ENCODE assay signal across 1 cellular context in genomic region chr19:1354496-1355257, GRCh38.
TF ChIP-seq lines count a peak whose summit lies in the region.

No MANE protein-coding gene starts in this region.

TF ChIP-seq in HepG2, 621 proteins besides CTCF, POLR2A, EP300 and RAD21 (continued from another document and continues in another):
- TF ChIP-seq ZNF691 (CRISPR knock-in tag; IDR thresholded peaks at IDR 0.05; ENCODE audit: borderline replicate concordance, low read depth): no peak
- peak; percentile 59; the same call in 1 of the 2 replicates for TF ChIP-seq ZNF232 (CRISPR knock-in tag; IDR thresholded peaks at IDR 0.05; ENCODE audit: borderline replicate concordance)
- TF ChIP-seq ISX (CRISPR knock-in tag; conservative IDR thresholded peaks at IDR 0.05): 0 out of 2 replicates have a peak, but pooled peaks have one; percentile 63
- TF ChIP-seq ARID3A (IDR thresholded peaks at IDR 0.05; ENCODE audit: low read depth, low read length): no peak
- TF ChIP-seq ELK4 (CRISPR knock-in tag; IDR thresholded peaks at IDR 0.05; ENCODE audit: borderline replicate concordance): peak; percentile 72; the same call in 1 of the 2 replicates
- peak; percentile 27; the same call in 1 of the 2 replicates for TF ChIP-seq UBTF (CRISPR knock-in tag; IDR thresholded peaks at IDR 0.05)
- TF ChIP-seq FOXP4 (CRISPR knock-in tag; IDR thresholded peaks at IDR 0.05): 0 out of 2 replicates have a peak, but pooled peaks have one; percentile 41
- no peak for TF ChIP-seq DPF2 (CRISPR knock-in tag; IDR thresholded peaks at IDR 0.05; ENCODE audit: borderline replicate concordance, low read depth)
- peak; percentile 27; the same call in 1 of the 2 replicates for TF ChIP-seq KMT2B (CRISPR knock-in tag; IDR thresholded peaks at IDR 0.05)
- TF ChIP-seq SAP130 (CRISPR knock-in tag; IDR thresholded peaks at IDR 0.05; ENCODE audit: low read depth): peak; percentile 69
- TF ChIP-seq THYN1 (CRISPR knock-in tag; IDR thresholded peaks at IDR 0.05; ENCODE audit: borderline replicate concordance, low read depth): no peak
- TF ChIP-seq ZFP36L1 (CRISPR knock-in tag; IDR thresholded peaks at IDR 0.05): peak; percentile 26; the same call in 1 of the 2 replicates
- peak; percentile 61; the same call in 1 of the 2 replicates for TF ChIP-seq KMT2A (CRISPR knock-in tag; IDR thresholded peaks at IDR 0.05)
- TF ChIP-seq POGK (CRISPR knock-in tag; conservative IDR thresholded peaks at IDR 0.05): 0 out of 2 replicates have a peak, but pooled peaks have one; percentile 32
- peak; percentile 69; the same call in 1 of the 2 replicates for TF ChIP-seq ZSCAN20 (CRISPR knock-in tag; IDR thresholded peaks at IDR 0.05; ENCODE audit: borderline replicate concordance)
- no peak for TF ChIP-seq HNF4A (CRISPR knock-in tag; IDR thresholded peaks at IDR 0.05)
- TF ChIP-seq ZNF883 (CRISPR knock-in tag; IDR thresholded peaks at IDR 0.05; ENCODE audit: not compliant biosample characterization): peak; percentile 62
- TF ChIP-seq CSRNP1 (CRISPR knock-in tag; IDR thresholded peaks at IDR 0.05): 0 out of 2 replicates have a peak, but pooled peaks have one; percentile 39
- no peak for TF ChIP-seq ZNF678 (CRISPR knock-in tag; IDR thresholded peaks at IDR 0.05)
- TF ChIP-seq BRF2 (CRISPR knock-in tag; IDR thresholded peaks at IDR 0.05): no peak
- peak; percentile 78 for TF ChIP-seq ZBTB38 (CRISPR knock-in tag; IDR thresholded peaks at IDR 0.05)
- peak; percentile 59; the same call in 1 of the 2 replicates for TF ChIP-seq ZNF574 (CRISPR knock-in tag; IDR thresholded peaks at IDR 0.05)
- peak; percentile 45 for TF ChIP-seq ASH2L (IDR thresholded peaks at IDR 0.05; ENCODE audit: insufficient read length, low read depth, low read length)
- TF ChIP-seq ZNF367 (CRISPR knock-in tag; IDR thresholded peaks at IDR 0.05; ENCODE audit: borderline replicate concordance): no peak
- 0 out of 2 replicates have a peak, but pooled peaks have one; percentile 45 for TF ChIP-seq ISL2 (CRISPR knock-in tag; IDR thresholded peaks at IDR 0.05)
- no peak for TF ChIP-seq MED8 (CRISPR knock-in tag; IDR thresholded peaks at IDR 0.05; ENCODE audit: insufficient replicate concordance)
- 0 out of 2 replicates have a peak, but pooled peaks have one; percentile 89 for TF ChIP-seq ZNF766 (CRISPR knock-in tag; IDR thresholded peaks at IDR 0.05; ENCODE audit: borderline replicate concordance)
- 0 out of 2 replicates have a peak, but pooled peaks have one; percentile 23 for TF ChIP-seq NR2C2 (CRISPR knock-in tag; IDR thresholded peaks at IDR 0.05; ENCODE audit: borderline replicate concordance)
- TF ChIP-seq ZNF776 (CRISPR knock-in tag; IDR thresholded peaks at IDR 0.05): no peak
- peak; percentile 86 for TF ChIP-seq GABPB1 (CRISPR knock-in tag; IDR thresholded peaks at IDR 0.05)
- TF ChIP-seq ZBTB20 (CRISPR knock-in tag; IDR thresholded peaks at IDR 0.05; ENCODE audit: borderline replicate concordance, low read depth): no peak
- TF ChIP-seq FOXK1 (CRISPR knock-in tag; IDR thresholded peaks at IDR 0.05; ENCODE audit: borderline replicate concordance, low read depth): peak; percentile 24; the same call in 1 of the 2 replicates
- no peak for TF ChIP-seq AGO1 (IDR thresholded peaks at IDR 0.05; ENCODE audit: low read depth, low read length, poor library complexity, severe bottlenecking)
- TF ChIP-seq PPARG (CRISPR knock-in tag; conservative IDR thresholded peaks at IDR 0.05): 0 out of 2 replicates have a peak, but pooled peaks have one; percentile 10
- TF ChIP-seq KDM2A (CRISPR knock-in tag; IDR thresholded peaks at IDR 0.05; ENCODE audit: borderline replicate concordance, low read depth): no peak
- TF ChIP-seq ATM (IDR thresholded peaks at IDR 0.05; ENCODE audit: borderline replicate concordance): no peak
- peak; percentile 20; the same call in 1 of the 2 replicates for TF ChIP-seq SIN3A (IDR thresholded peaks at IDR 0.05; ENCODE audit: borderline replicate concordance, low read depth, low read length)
- TF ChIP-seq ZNF687 (CRISPR knock-in tag; IDR thresholded peaks at IDR 0.05): peak; percentile 98
